Comparison of ENCODE assay signal across 8 cellular contexts in genomic region chr4:44725861-44726820, GRCh38. TPM values are rescaled to one million over a fixed set of nuclear protein-coding genes. Genes with fewer than 3 reads are reported as not detected.
DNase-seq lines count a peak whose midpoint lies in the region; ATAC-seq and TF ChIP-seq lines count a peak whose summit lies in the region.

Gene GNPDA2, minus strand, starts transcription at chr4:44726556. Its CDS starts 4,349 bp downstream, at chr4:44722207.

- intact Hi-C loops in adrenal gland (cut with DNase I) (no loop called here), left cardiac atrium (cut with DNase I) (no loop called here), posterior vena cava (cut with DNase I) (no loop called here), upper lobe of right lung (cut with DNase I) (no loop called here)

- H3K36me3 Mint-ChIP-seq in T-cell = no peaks in the 10 kb centered on the region

- H3K27me3 Mint-ChIP-seq in T-cell = no peaks in the 10 kb centered on the region

- H3K27ac ChIP-seq in adrenal gland = peak within 1 kb of the TSS in 4 of 5 donors; percentile 39 to 93 (median 82)
- peak within 1 kb of the TSS; percentile 84 for H3K27ac ChIP-seq in upper lobe of right lung

- TF ChIP-seq POLR2A in adrenal gland (IDR thresholded peaks at IDR 0.05) = peak in 1 of 2 donors; percentile 75

- TF ChIP-seq CTCF in GM12875 (IDR thresholded peaks at IDR 0.05; ENCODE audit: borderline replicate concordance, insufficient read depth, low read depth, low read length) = no peak
- TF ChIP-seq CTCF in adrenal gland (IDR thresholded peaks at IDR 0.05) = no peak
- peak; percentile 22 for TF ChIP-seq CTCF in upper lobe of right lung (IDR thresholded peaks at IDR 0.05)

- no peaks in the 10 kb centered on the region for H3K36me3 ChIP-seq in adrenal gland (replicated peaks in 1 of 2)
- no peaks in the 10 kb centered on the region for H3K36me3 ChIP-seq in upper lobe of right lung

- CTCF ChIA-PET in T-cell (lab: Charles Lee) = interaction anchor here in 1 of 2 donors (1.0 to 1.5 kb wide), 4 partner anchors 33 to 50 kb away, joined by 3 to 7 read pairs (median 4); partner anchors contain the start of gene GUF1

- peaks cover 7 to 25% of the 10 kb centered on the region in 2 donors for H3K4me1 ChIP-seq in adrenal gland (replicated peaks in 1 of 2)
- peaks cover 5% of the 10 kb centered on the region for H3K4me1 ChIP-seq in upper lobe of right lung

- H3K4me3 ChIP-seq in GM12875 (ENCODE audit: low read depth, low read length) (peak within 1 kb of the TSS; percentile 83), adrenal gland (peak within 1 kb of the TSS; percentile 62 to 92 (median 84)), upper lobe of right lung (peak within 1 kb of the TSS; percentile 80)

- peak within 1 kb of the TSS; percentile 89 to 90 for H3K27ac Mint-ChIP-seq in T-cell

- H3K9me3 ChIP-seq in adrenal gland (replicated peaks in 1 of 3) (no peaks in the 10 kb centered on the region), upper lobe of right lung (no peaks in the 10 kb centered on the region)

- POLR2A ChIA-PET in T-cell (lab: Charles Lee) = interaction anchor here (0.6 to 1.2 kb wide), 5 partner anchors 16 to 49 kb away, joined by 3 to 5 read pairs (median 4); partner anchors contain the start of gene GUF1 (in 1 of the 2)

- peak; percentile 96 for ATAC-seq in HG02759 (IDR thresholded peaks at IDR 0.05; ENCODE audit: unreplicated experiment)
- peak; percentile 91 to 92 (median 92) for ATAC-seq in T-cell (replicated peaks in 1 of 4)
- ATAC-seq in left cardiac atrium = peak; percentile 98 to 99
- peak; percentile 99 for ATAC-seq in upper lobe of right lung

- H3K27me3 ChIP-seq in adrenal gland (no peaks in the 10 kb centered on the region), upper lobe of right lung (no peaks in the 10 kb centered on the region)

- DNase-seq in NCI-H128 (lab: John Stamatoyannopoulos, UW; ENCODE audit: unreplicated experiment) = peak; percentile 20
- peak; percentile 56 to 82 (median 74) for DNase-seq in T-cell
- DNase-seq in adrenal gland = peak; percentile 90 to 97 (median 93)
- DNase-seq in left cardiac atrium = peak; percentile 94
- DNase-seq in posterior vena cava (ENCODE audit: low spot score) = peak; percentile 97
- peak; percentile 95 for DNase-seq in upper lobe of right lung

- peak within 1 kb of the TSS; percentile 85 to 95 (median 86) for H3K4me3 Mint-ChIP-seq in T-cell

- H3K4me1 Mint-ChIP-seq in T-cell = peaks cover 44 to 49% (median 46%) of the 10 kb centered on the region in 3 donors

- WGBS in adrenal gland, 4 donors = 0 to 1% (median 1%) methylated on average over 28 to 69 of the region's 69 CpGs

- no peaks in the 10 kb centered on the region for H3K9me3 Mint-ChIP-seq in T-cell

RNA-seq across cellular contexts. Expression of gene GNPDA2, which starts in this region (rescaled TPM):
- total RNA-seq in T-cell (10 to 100 TPM in 3 of 5 donors, 1 to 10 TPM in 2; 8.3 to 13.1 (median 10.9) TPM), adrenal gland (10 to 100 TPM in 7 of 8 donors, 1 to 10 TPM in 1; 9.3 to 23.8 (median 14.0) TPM), left cardiac atrium (10 to 100 TPM; 11.4 to 17.5 TPM), posterior vena cava (10 to 100 TPM; 20.9 to 21.7 TPM), upper lobe of right lung (11.3 TPM)
- 10 to 100 TPM in 2 of 3 donors, 1 to 10 TPM in 1; 10.0 to 31.1 (median 12.7) TPM for polyA plus RNA-seq in adrenal gland

Comparison
In these comparisons a context has a peak if more than half of its experiments do, and no peak if none do; other contexts are left out.
1. Peak in every context shown above with its lines: DNase-seq, ATAC-seq, H3K4me3 ChIP-seq and H3K27ac ChIP-seq.
2. DNase-seq: peak in every context shown above with its lines; median percentile 97 in posterior vena cava; 95 in upper lobe of right lung; 94 in left cardiac atrium; 93 in adrenal gland; 74 in T-cell; 20 in NCI-H128.